Comparison of ENCODE assay signal across 15 cellular contexts in the genomic region with DNA sequence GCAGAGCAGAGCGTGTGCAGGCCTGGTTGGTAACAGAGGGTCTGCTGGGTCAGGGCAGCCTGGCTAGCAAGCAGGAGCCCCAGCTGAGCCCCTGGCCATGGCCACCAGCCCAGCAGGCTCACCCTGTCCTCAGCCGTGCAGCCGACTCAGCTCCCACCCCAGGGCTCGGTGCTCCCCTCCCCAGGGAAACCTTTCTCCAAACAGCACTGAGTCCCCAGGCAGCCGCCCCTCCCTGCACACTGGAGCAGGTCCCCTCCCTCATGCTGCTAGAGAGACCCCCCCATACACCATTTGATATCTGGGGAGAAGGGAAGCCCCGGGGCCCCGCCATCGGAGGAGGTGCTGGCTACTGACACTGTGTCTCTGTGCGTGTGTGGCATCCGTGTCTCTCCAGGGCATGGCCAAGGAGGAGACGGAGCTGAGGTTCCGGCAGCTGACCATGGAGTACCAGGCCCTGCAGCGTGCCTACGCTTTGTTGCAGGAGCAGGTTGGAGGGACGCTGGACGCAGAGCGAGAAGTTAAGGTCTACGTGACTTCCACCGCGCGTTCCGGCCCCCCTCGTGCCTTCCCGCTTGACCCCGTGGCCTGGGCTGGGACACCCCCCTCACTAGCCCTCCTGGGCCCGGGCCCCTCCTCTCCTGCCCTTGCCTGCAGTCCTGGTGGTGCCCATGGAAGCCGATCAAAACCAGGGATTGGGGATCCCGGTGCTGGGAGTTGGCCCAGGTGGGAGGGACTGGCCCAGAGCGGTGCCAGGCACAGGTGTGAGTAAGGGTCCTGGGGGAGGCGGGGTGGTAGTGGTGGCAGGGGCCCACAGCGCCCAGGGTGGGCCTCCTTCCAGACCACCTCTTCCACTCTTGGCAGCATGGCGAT. TPM values are rescaled to one million over a fixed set of nuclear protein-coding genes. Genes with fewer than 3 reads are reported as not detected.
DNase-seq lines count a peak whose midpoint lies in the region; ATAC-seq, FAIRE-seq and TF ChIP-seq lines count a peak whose summit lies in the region.
"Had no signal": no experiment of that assay in that cellular context is flagged by ENCODE, and none has a peak within 500 bp of the region (broad histone marks: within the 10 kb centered on the region; RNA-seq: fewer than 3 reads in every experiment).

No MANE protein-coding gene starts in this region.

- TF ChIP-seq EP300 in A549 (IDR thresholded peaks at IDR 0.05) = no peak

- TF ChIP-seq POLR2A in A549 (IDR thresholded peaks at IDR 0.05; ENCODE audit: low read length) (no peak), heart left ventricle (IDR thresholded peaks at IDR 0.05) (no peak)

- H3K27ac ChIP-seq in A549 (peak overlapping the region in 1 of 2 experiments; percentile 50; a peak in 2 of 6 replicates), heart left ventricle (no peak overlapping the region), pancreas (no peak overlapping the region)
- H3K27ac ChIP-seq: coronary artery, heart right ventricle had no signal

- H3K4me1 ChIP-seq in A549 (no peaks in the 10 kb centered on the region), BE2C (no peaks in the 10 kb centered on the region), heart left ventricle (peaks cover 0 to 13% (median 0%) of the 10 kb centered on the region in 12 donors), pancreas (no peaks in the 10 kb centered on the region)

- TF ChIP-seq CTCF in A549 (IDR thresholded peaks at IDR 0.05) (no peak), BE2C (IDR thresholded peaks at IDR 0.05; ENCODE audit: low read depth, low read length) (no peak), heart left ventricle (IDR thresholded peaks at IDR 0.05) (no peak), pancreas (IDR thresholded peaks at IDR 0.05) (no peak)

- POLR2A ChIA-PET in A549 (lab: Yijun Ruan, JAX) = interaction anchor here (0.5 kb wide), 1 partner anchor 12 kb away, joined by 3 read pairs; no protein-coding TSS in a partner anchor

- intact Hi-C loops in heart left ventricle (cut with DNase I) (loop anchor here (2.0 to 10.0 kb wide), 6 partner anchors 104 to 257 kb away; no protein-coding TSS in a partner anchor), pancreas (cut with DNase I) (loop anchor here in 2 of 3 donors (5.0 to 10.0 kb wide), 2 partner anchors 259 to 267 kb away; no protein-coding TSS in a partner anchor)

- DNase-seq in A549 (ENCODE audit: low read depth in 1 of 2, low spot score in 1 of 2) (no peak), BE2C (peak; percentile 4), heart left ventricle (peak in 3 of 5 donors; percentile 19 to 56 (median 22)), pancreas (peak in 4 of 6 donors; percentile 14 to 82 (median 46)), NCI-H2107 (lab: John Stamatoyannopoulos, UW) (no peak), GM19238 (ENCODE audit: insufficient read length, low spot score) (no peak), NCI-H345 (lab: John Stamatoyannopoulos, UW) (no peak)
- DNase-seq: foreskin fibroblast, NCI-H1694, NCI-H524 treated with DMSO at 0.1 percent for 48 hours, SHP77 had no signal

- CTCF ChIA-PET in A549 (lab: Yijun Ruan, JAX) = interaction anchor here (0.6 to 4.8 kb wide), 32 partner anchors 10 to 667 kb away, joined by 3 to 45 read pairs (median 6); partner anchors contain the start of gene JAKMIP3

- H3K4me2 ChIP-seq in A549 = peak overlapping the region; percentile 38

- FAIRE-seq in A549 (lab: Jason Lieb, UNC) (no peak), pancreas (lab: Jason Lieb, UNC) (no peak)
- FAIRE-seq: bronchial epithelial cell had no signal

- H3K4me3 ChIP-seq in A549 = no peak overlapping the region
- H3K4me3 ChIP-seq in BE2C (ENCODE audit: low read depth, low read length) = no peak overlapping the region
- H3K4me3 ChIP-seq in heart left ventricle = no peak overlapping the region
- no peak overlapping the region for H3K4me3 ChIP-seq in pancreas
- H3K4me3 ChIP-seq: coronary artery, heart right ventricle had no signal

- no peak for TF ChIP-seq RAD21 in A549 (conservative IDR thresholded peaks at IDR 0.05 in 1 of 2, IDR thresholded peaks at IDR 0.05 in 1 of 2)

- ATAC-seq in A549 = peak; percentile 4 to 37; a peak in 3 of 6 replicates
- peak in 3 of 4 donors; percentile 3 to 23 (median 6) for ATAC-seq in heart left ventricle
- peak in 2 of 4 donors; percentile 12 to 14 for ATAC-seq in pancreas

- H3K36me3 ChIP-seq in BE2C = no peaks in the 10 kb centered on the region
- no peaks in the 10 kb centered on the region for H3K36me3 ChIP-seq in heart left ventricle
- H3K36me3 ChIP-seq in pancreas = no peaks in the 10 kb centered on the region

- H3K9me3 ChIP-seq in A549 (no peaks in the 10 kb centered on the region), BE2C (no peaks in the 10 kb centered on the region), heart left ventricle (no peaks in the 10 kb centered on the region), pancreas (no peaks in the 10 kb centered on the region)
- H3K9me3 ChIP-seq: heart right ventricle had no signal

- WGBS in A549 (ENCODE audit: missing lambda C conversion rate) = 80% methylated on average over 24 of the region's 32 CpGs
- 85 to 89% (median 86%) methylated on average over 17 to 32 of the region's 32 CpGs for WGBS in heart left ventricle, 4 donors
- WGBS in pancreas, 2 donors = 72 to 82% methylated on average over 28 to 32 of the region's 32 CpGs

- H3K27me3 ChIP-seq in BE2C (no peaks in the 10 kb centered on the region), heart left ventricle (peaks cover 0 to 12% (median 0%) of the 10 kb centered on the region in 9 donors), pancreas (peaks cover 0 to 3% (median 0%) of the 10 kb centered on the region in 4 donors)

TF ChIP-seq in A549, 52 proteins besides CTCF, POLR2A, EP300 and RAD21 (continues in another document):
- no peak for TF ChIP-seq JUN (IDR thresholded peaks at IDR 0.05)
- TF ChIP-seq CHD4 (IDR thresholded peaks at IDR 0.05; ENCODE audit: borderline replicate concordance) = no peak
- TF ChIP-seq CEBPB (IDR thresholded peaks at IDR 0.05) = no peak
- TF ChIP-seq ZSCAN20 (CRISPR knock-in tag; IDR thresholded peaks at IDR 0.05) = no peak
- TF ChIP-seq KDM1A (IDR thresholded peaks at IDR 0.05; ENCODE audit: low read depth) = no peak
- TF ChIP-seq, protein P1, sequence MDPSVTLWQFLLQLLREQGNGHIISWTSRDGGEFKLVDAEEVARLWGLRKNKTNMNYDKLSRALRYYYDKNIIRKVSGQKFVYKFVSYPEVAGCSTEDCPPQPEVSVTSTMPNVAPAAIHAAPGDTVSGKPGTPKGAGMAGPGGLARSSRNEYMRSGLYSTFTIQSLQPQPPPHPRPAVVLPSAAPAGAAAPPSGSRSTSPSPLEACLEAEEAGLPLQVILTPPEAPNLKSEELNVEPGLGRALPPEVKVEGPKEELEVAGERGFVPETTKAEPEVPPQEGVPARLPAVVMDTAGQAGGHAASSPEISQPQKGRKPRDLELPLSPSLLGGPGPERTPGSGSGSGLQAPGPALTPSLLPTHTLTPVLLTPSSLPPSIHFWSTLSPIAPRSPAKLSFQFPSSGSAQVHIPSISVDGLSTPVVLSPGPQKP (IDR thresholded peaks at IDR 0.05; ENCODE audit: low read depth, low read length) = no peak
- no peak for TF ChIP-seq POLR2AphosphoS2 (conservative IDR thresholded peaks at IDR 0.05; ENCODE audit: low read length)
- no peak for TF ChIP-seq RNF2 (IDR thresholded peaks at IDR 0.05; ENCODE audit: borderline replicate concordance, low read depth)
- TF ChIP-seq ZNF302 (CRISPR knock-in tag; IDR thresholded peaks at IDR 0.05) = no peak
- no peak for TF ChIP-seq MAZ (IDR thresholded peaks at IDR 0.05; ENCODE audit: borderline replicate concordance, low read depth, low read length)
- no peak for TF ChIP-seq ZFP36 (IDR thresholded peaks at IDR 0.05; ENCODE audit: borderline replicate concordance, partially characterized antibody)
- TF ChIP-seq KDM5A (IDR thresholded peaks at IDR 0.05) = no peak
- no peak for TF ChIP-seq HDAC2 (IDR thresholded peaks at IDR 0.05)
- no peak for TF ChIP-seq REST (IDR thresholded peaks at IDR 0.05)
- no peak for TF ChIP-seq MAX (IDR thresholded peaks at IDR 0.05)

RNA-seq across cellular contexts. Expression of gene DPYSL4, which starts 45.0 kb away (rescaled TPM):
- polyA plus RNA-seq in A549 (2011; rRNA removed) (2.9 and 3.9 TPM in 2 replicates), A549 (2017; fragmentation: RNase III; extraction: RNeasy Plus Mini Kit Qiagen cat#74134 plus additional on column Dnase treatment) (13.5 to 14.1 TPM (median 14.0 TPM) in 3 replicates), heart left ventricle (10 to 100 TPM in 1 of 2 donors, 1 to 10 TPM in 1; 4.0 to 33.1 TPM), pancreas (1 to 10 TPM; 1.4 to 2.8 TPM)
- 8.2 and 10.2 TPM in 2 replicates for polyA plus RNA-seq in A549 (2012; cell fraction: cytosol; rRNA removed)
- 29.3 and 36.3 TPM in 2 replicates for polyA plus RNA-seq in A549 (2012; cell fraction: nucleus; rRNA removed)
- 2.6 and 5.1 TPM in 2 replicates for polyA minus RNA-seq in A549 (2011; rRNA and poly(A)+ RNA removed)
- 15.0 TPM for polyA plus RNA-seq in BE2C (2012; ENCODE audit: insufficient read depth, insufficient read length, low read depth)
- total RNA-seq in heart left ventricle (100 to 1,000 TPM in 1 of 9 donors, 10 to 100 TPM in 8; 13.2 to 127 (median 45.9) TPM), pancreas (1 to 10 TPM in 3 of 6 donors, under 1 TPM in 3; 0.46 to 2.7 (median 0.85) TPM)
- polyA plus RNA-seq: IgD-negative memory B cell had no signal

Comparison
In these comparisons a context has a peak if more than half of its experiments do, and no peak if none do; other contexts are left out.
1. DNase-seq: peak in BE2C (single experiment), heart left ventricle (3 of 5) and pancreas (4 of 6); none in A549 (0 of 2), NCI-H2107 (single experiment), GM19238 (single experiment) and NCI-H345 (single experiment).